Comparison of ENCODE assay signal across 1 cellular context in genomic region chr11:112874959-112875358, GRCh38.
TF ChIP-seq lines count a peak whose summit lies in the region.

No MANE protein-coding gene starts in this region.

TF ChIP-seq in H1, 55 proteins besides CTCF, POLR2A, EP300 and RAD21 (continued from another document):
- TF ChIP-seq NANOG (IDR thresholded peaks at IDR 0.05; ENCODE audit: insufficient read depth, low read depth, low read length, poor library complexity, severe bottlenecking): no peak
- no peak for TF ChIP-seq E2F6 (IDR thresholded peaks at IDR 0.05)
TF ChIP-seq in H1: peak in this region for 0.
